ENCODE assay signal across 8 cellular contexts in genomic region chr1:113140588-113141446, GRCh38.
DNase-seq lines count a peak whose midpoint lies in the region; ATAC-seq and TF ChIP-seq lines count a peak whose summit lies in the region.

No MANE protein-coding gene starts in this region.

- H3K4me1 Mint-ChIP-seq in CD4-positive, CD25-positive, alpha-beta regulatory T cell: peaks cover 0 to 10% (median 1%) of the 10 kb centered on the region in 4 donors
- peaks cover 18% of the 10 kb centered on the region for H3K4me1 Mint-ChIP-seq in activated CD8-positive, alpha-beta memory T cell treated with anti-CD3 and anti-CD28 coated beads, Interleukin-2, amount 10 ng/mL, durations not matched to agents 7 days and 5 days
- peaks cover 17% of the 10 kb centered on the region for H3K4me1 Mint-ChIP-seq in endothelial cell (ENCODE audit: unreplicated experiment)
- peaks cover 23% of the 10 kb centered on the region for H3K4me1 Mint-ChIP-seq in stimulated activated naive CD8-positive, alpha-beta T cell treated with anti-CD3 and anti-CD28 coated beads, Interleukin-15, amount 100 ng/mL, for 72 hours

- H3K4me1 ChIP-seq in CD4-positive, CD25-positive, alpha-beta regulatory T cell (ENCODE audit: control insufficient read depth, insufficient read depth, low read length, poor library complexity, severe bottlenecking): no peaks in the 10 kb centered on the region
- H3K4me1 ChIP-seq in mucosa of rectum (ENCODE audit: control insufficient read depth in 2 of 2, insufficient read depth in 2 of 2, low read length in 2 of 2): peaks cover 4 to 10% of the 10 kb centered on the region in 2 donors

- H3K36me3 ChIP-seq in CD4-positive, CD25-positive, alpha-beta regulatory T cell (ENCODE audit: control insufficient read depth, insufficient read depth, low read length): no peaks in the 10 kb centered on the region
- H3K36me3 ChIP-seq in mucosa of rectum (ENCODE audit: control insufficient read depth in 2 of 2, insufficient read depth in 2 of 2, low read length in 2 of 2): no peaks in the 10 kb centered on the region

- H3K9ac ChIP-seq in mucosa of rectum (ENCODE audit: low read depth in 1 of 2, low read length in 2 of 2): peak overlapping the region; percentile 38 to 41

- DNase-seq in CD4-positive, CD25-positive, alpha-beta regulatory T cell: peak; percentile 11 to 66 (median 47)
- DNase-seq in GM19240 (ENCODE audit: insufficient read length, low spot score) (peak; percentile 41), NOMO-1 (lab: John Stamatoyannopoulos, UW; ENCODE audit: unreplicated experiment in 2 of 2) (peak; percentile 64 to 66), endothelial cell (ENCODE audit: low spot score) (peak; percentile 63)
- DNase-seq in activated CD8-positive, alpha-beta memory T cell treated with anti-CD3 and anti-CD28 coated beads, Interleukin-2, amount 10 ng/mL, durations not matched to agents 7 days and 5 days: peak; percentile 73
- DNase-seq in stimulated activated naive CD8-positive, alpha-beta T cell treated with anti-CD3 and anti-CD28 coated beads, Interleukin-15, amount 100 ng/mL, for 72 hours: peak; percentile 42 to 56

- peak; percentile 78 for TF ChIP-seq CTCF in endothelial cell (IDR thresholded peaks at IDR 0.05; ENCODE audit: unreplicated experiment)

- H3K27ac Mint-ChIP-seq in CD4-positive, CD25-positive, alpha-beta regulatory T cell: peak overlapping the region in 2 of 3 donors; percentile 60 to 70
- no peak overlapping the region for H3K27ac Mint-ChIP-seq in activated CD8-positive, alpha-beta memory T cell treated with anti-CD3 and anti-CD28 coated beads, Interleukin-2, amount 10 ng/mL, durations not matched to agents 7 days and 5 days
- no peak overlapping the region for H3K27ac Mint-ChIP-seq in endothelial cell (ENCODE audit: unreplicated experiment)
- peak overlapping the region in 1 of 2 donors; percentile 74 for H3K27ac Mint-ChIP-seq in stimulated activated naive CD8-positive, alpha-beta T cell treated with anti-CD3 and anti-CD28 coated beads, Interleukin-15, amount 100 ng/mL, for 72 hours

- peak overlapping the region in 1 of 4 donors; percentile 20 for H3K4me3 Mint-ChIP-seq in CD4-positive, CD25-positive, alpha-beta regulatory T cell
- no peak overlapping the region for H3K4me3 Mint-ChIP-seq in activated CD8-positive, alpha-beta memory T cell treated with anti-CD3 and anti-CD28 coated beads, Interleukin-2, amount 10 ng/mL, durations not matched to agents 7 days and 5 days
- no peak overlapping the region for H3K4me3 Mint-ChIP-seq in endothelial cell (ENCODE audit: unreplicated experiment)
- H3K4me3 Mint-ChIP-seq in stimulated activated naive CD8-positive, alpha-beta T cell treated with anti-CD3 and anti-CD28 coated beads, Interleukin-15, amount 100 ng/mL, for 72 hours: no peak overlapping the region

- H3K27ac ChIP-seq in CD4-positive, CD25-positive, alpha-beta regulatory T cell (ENCODE audit: insufficient read depth, low read length, poor library complexity, severe bottlenecking): no peak overlapping the region
- H3K27ac ChIP-seq in mucosa of rectum (ENCODE audit: low read depth in 2 of 2, low read length in 2 of 2): peak overlapping the region; percentile 20 to 38

- no peaks in the 10 kb centered on the region for H3K36me3 Mint-ChIP-seq in CD4-positive, CD25-positive, alpha-beta regulatory T cell
- H3K36me3 Mint-ChIP-seq in activated CD8-positive, alpha-beta memory T cell treated with anti-CD3 and anti-CD28 coated beads, Interleukin-2, amount 10 ng/mL, durations not matched to agents 7 days and 5 days: no peaks in the 10 kb centered on the region
- no peaks in the 10 kb centered on the region for H3K36me3 Mint-ChIP-seq in endothelial cell (ENCODE audit: low read depth, unreplicated experiment)

- no peaks in the 10 kb centered on the region for H3K9me3 ChIP-seq in CD4-positive, CD25-positive, alpha-beta regulatory T cell (ENCODE audit: control insufficient read depth in 2 of 2, low read length in 2 of 2)
- H3K9me3 ChIP-seq in mucosa of rectum (ENCODE audit: control insufficient read depth in 2 of 2, low read length in 2 of 2): no peaks in the 10 kb centered on the region

- H3K27me3 Mint-ChIP-seq in CD4-positive, CD25-positive, alpha-beta regulatory T cell: peaks cover 4% of the 10 kb centered on the region
- H3K27me3 Mint-ChIP-seq in activated CD8-positive, alpha-beta memory T cell treated with anti-CD3 and anti-CD28 coated beads, Interleukin-2, amount 10 ng/mL, durations not matched to agents 7 days and 5 days: no peaks in the 10 kb centered on the region
- peaks cover 2% of the 10 kb centered on the region for H3K27me3 Mint-ChIP-seq in endothelial cell (ENCODE audit: unreplicated experiment)
- no peaks in the 10 kb centered on the region for H3K27me3 Mint-ChIP-seq in stimulated activated naive CD8-positive, alpha-beta T cell treated with anti-CD3 and anti-CD28 coated beads, Interleukin-15, amount 100 ng/mL, for 72 hours

- H3K27me3 ChIP-seq in CD4-positive, CD25-positive, alpha-beta regulatory T cell (ENCODE audit: control insufficient read depth, insufficient read depth, low read length): no peaks in the 10 kb centered on the region
- H3K27me3 ChIP-seq in mucosa of rectum (ENCODE audit: control insufficient read depth in 2 of 2, insufficient read depth in 2 of 2, low read length in 2 of 2): no peaks in the 10 kb centered on the region

- no peaks in the 10 kb centered on the region for H3K9me3 Mint-ChIP-seq in CD4-positive, CD25-positive, alpha-beta regulatory T cell
- H3K9me3 Mint-ChIP-seq in activated CD8-positive, alpha-beta memory T cell treated with anti-CD3 and anti-CD28 coated beads, Interleukin-2, amount 10 ng/mL, durations not matched to agents 7 days and 5 days (ENCODE audit: low read depth): no peaks in the 10 kb centered on the region
- no peaks in the 10 kb centered on the region for H3K9me3 Mint-ChIP-seq in endothelial cell (ENCODE audit: unreplicated experiment)
- H3K9me3 Mint-ChIP-seq in stimulated activated naive CD8-positive, alpha-beta T cell treated with anti-CD3 and anti-CD28 coated beads, Interleukin-15, amount 100 ng/mL, for 72 hours: no peaks in the 10 kb centered on the region

- CTCF ChIA-PET in activated CD8-positive, alpha-beta memory T cell treated with anti-CD3 and anti-CD28 coated beads, Interleukin-2, amount 10 ng/mL, durations not matched to agents 7 days and 5 days (lab: Charles Lee): interaction anchor here (0.6 to 2.7 kb wide), 6 partner anchors 10 to 1342 kb away, joined by 3 to 7 read pairs (median 6); no protein-coding TSS in a partner anchor

- ATAC-seq in CD4-positive, CD25-positive, alpha-beta regulatory T cell (ENCODE audit: low read depth in 2 of 2): peak; percentile 63 to 68
- peak; percentile 74 for ATAC-seq in HG03571 (IDR thresholded peaks at IDR 0.05; ENCODE audit: unreplicated experiment)
- ATAC-seq in activated CD8-positive, alpha-beta memory T cell treated with anti-CD3 and anti-CD28 coated beads, Interleukin-2, amount 10 ng/mL, durations not matched to agents 7 days and 5 days: peak; percentile 82
- peak; percentile 90 for ATAC-seq in stimulated activated naive CD8-positive, alpha-beta T cell treated with anti-CD3 and anti-CD28 coated beads, Interleukin-15, amount 100 ng/mL, for 72 hours

- H3K4me3 ChIP-seq in CD4-positive, CD25-positive, alpha-beta regulatory T cell (ENCODE audit: low read depth, low read length): no peak overlapping the region
- H3K4me3 ChIP-seq in mucosa of rectum (ENCODE audit: low read length in 2 of 2): peak overlapping the region; percentile 4 to 61

Comparison
In these comparisons a context has a peak if more than half of its experiments do, and no peak if none do; other contexts are left out.
1. H3K27ac Mint-ChIP-seq: peak in CD4-positive, CD25-positive, alpha-beta regulatory T cell (2 of 3); none in activated CD8-positive, alpha-beta memory T cell treated with anti-CD3 and anti-CD28 coated beads, Interleukin-2, amount 10 ng/mL, durations not matched to agents 7 days and 5 days (single experiment) and endothelial cell (single experiment).
2. Peak in every context shown above with its lines, with median percentiles within 50 percentile points of each other: ATAC-seq and DNase-seq.